Comparison of ENCODE assay signal across 1 cellular context in genomic region chr1:233613252-233614172, GRCh38.
TF ChIP-seq lines count a peak whose summit lies in the region.

Gene KCNK1 (plus strand): TSS chr1:233614106. CDS start chr1:233614172, 66 bp downstream.

TF ChIP-seq in HEK293, 187 proteins besides CTCF, POLR2A, EP300 and RAD21 (continued from another document and continues in another):
- TF ChIP-seq, protein P1, sequence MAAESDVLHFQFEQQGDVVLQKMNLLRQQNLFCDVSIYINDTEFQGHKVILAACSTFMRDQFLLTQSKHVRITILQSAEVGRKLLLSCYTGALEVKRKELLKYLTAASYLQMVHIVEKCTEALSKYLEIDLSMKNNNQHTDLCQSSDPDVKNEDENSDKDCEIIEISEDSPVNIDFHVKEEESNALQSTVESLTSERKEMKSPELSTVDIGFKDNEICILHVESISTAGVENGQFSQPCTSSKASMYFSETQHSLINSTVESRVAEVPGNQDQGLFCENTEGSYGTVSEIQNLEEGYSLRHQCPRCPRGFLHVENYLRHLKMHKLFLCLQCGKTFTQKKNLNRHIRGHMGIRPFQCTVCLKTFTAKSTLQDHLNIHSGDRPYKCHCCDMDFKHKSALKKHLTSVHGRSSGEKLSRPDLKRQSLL (tag by site-specific recombination; IDR thresholded peaks at IDR 0.05) = no peak; the same call in 1 of the 2 replicates
- no peak for TF ChIP-seq ZNF768 (tag by site-specific recombination; IDR thresholded peaks at IDR 0.05)
- peak; percentile 83; the same call in 1 of the 2 replicates for TF ChIP-seq HOXC10 (CRISPR knock-in tag; IDR thresholded peaks at IDR 0.05)
- TF ChIP-seq ZXDB (tag by site-specific recombination; IDR thresholded peaks at IDR 0.05) = peak; percentile 67; the same call in 1 of the 2 replicates
- TF ChIP-seq ZNF624 (tag by site-specific recombination; IDR thresholded peaks at IDR 0.05) = no peak
- peak; percentile 91; the same call in 1 of the 2 replicates for TF ChIP-seq ZNF785 (tag by site-specific recombination; IDR thresholded peaks at IDR 0.05)
- peak; percentile 90 for TF ChIP-seq ZNF449 (tag by site-specific recombination; IDR thresholded peaks at IDR 0.05)
- TF ChIP-seq, protein P2, sequence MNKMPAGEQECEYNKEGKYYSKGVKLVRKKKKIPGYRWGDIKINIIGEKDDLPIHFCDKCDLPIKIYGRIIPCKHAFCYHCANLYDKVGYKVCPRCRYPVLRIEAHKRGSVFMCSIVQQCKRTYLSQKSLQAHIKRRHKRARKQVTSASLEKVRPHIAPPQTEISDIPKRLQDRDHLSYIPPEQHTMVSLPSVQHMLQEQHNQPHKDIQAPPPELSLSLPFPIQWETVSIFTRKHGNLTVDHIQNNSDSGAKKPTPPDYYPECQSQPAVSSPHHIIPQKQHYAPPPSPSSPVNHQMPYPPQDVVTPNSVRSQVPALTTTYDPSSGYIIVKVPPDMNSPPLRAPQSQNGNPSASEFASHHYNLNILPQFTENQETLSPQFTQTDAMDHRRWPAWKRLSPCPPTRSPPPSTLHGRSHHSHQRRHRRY (tag by site-specific recombination; IDR thresholded peaks at IDR 0.05) = peak; percentile 75; the same call in 1 of the 2 replicates
- TF ChIP-seq ZNF48 (tag by site-specific recombination; IDR thresholded peaks at IDR 0.05) = no peak
- no peak for TF ChIP-seq ZNF114 (tag by site-specific recombination; IDR thresholded peaks at IDR 0.05)
- 0 out of 2 replicates have a peak, but pooled peaks have one; percentile 12 for TF ChIP-seq ZNF239 (tag by site-specific recombination; IDR thresholded peaks at IDR 0.05)
- TF ChIP-seq ZNF654 (tag by site-specific recombination; IDR thresholded peaks at IDR 0.05; ENCODE audit: low read depth) = no peak
- no peak for TF ChIP-seq HOXD13 (CRISPR knock-in tag; IDR thresholded peaks at IDR 0.05; ENCODE audit: borderline replicate concordance)
- TF ChIP-seq, protein P3, sequence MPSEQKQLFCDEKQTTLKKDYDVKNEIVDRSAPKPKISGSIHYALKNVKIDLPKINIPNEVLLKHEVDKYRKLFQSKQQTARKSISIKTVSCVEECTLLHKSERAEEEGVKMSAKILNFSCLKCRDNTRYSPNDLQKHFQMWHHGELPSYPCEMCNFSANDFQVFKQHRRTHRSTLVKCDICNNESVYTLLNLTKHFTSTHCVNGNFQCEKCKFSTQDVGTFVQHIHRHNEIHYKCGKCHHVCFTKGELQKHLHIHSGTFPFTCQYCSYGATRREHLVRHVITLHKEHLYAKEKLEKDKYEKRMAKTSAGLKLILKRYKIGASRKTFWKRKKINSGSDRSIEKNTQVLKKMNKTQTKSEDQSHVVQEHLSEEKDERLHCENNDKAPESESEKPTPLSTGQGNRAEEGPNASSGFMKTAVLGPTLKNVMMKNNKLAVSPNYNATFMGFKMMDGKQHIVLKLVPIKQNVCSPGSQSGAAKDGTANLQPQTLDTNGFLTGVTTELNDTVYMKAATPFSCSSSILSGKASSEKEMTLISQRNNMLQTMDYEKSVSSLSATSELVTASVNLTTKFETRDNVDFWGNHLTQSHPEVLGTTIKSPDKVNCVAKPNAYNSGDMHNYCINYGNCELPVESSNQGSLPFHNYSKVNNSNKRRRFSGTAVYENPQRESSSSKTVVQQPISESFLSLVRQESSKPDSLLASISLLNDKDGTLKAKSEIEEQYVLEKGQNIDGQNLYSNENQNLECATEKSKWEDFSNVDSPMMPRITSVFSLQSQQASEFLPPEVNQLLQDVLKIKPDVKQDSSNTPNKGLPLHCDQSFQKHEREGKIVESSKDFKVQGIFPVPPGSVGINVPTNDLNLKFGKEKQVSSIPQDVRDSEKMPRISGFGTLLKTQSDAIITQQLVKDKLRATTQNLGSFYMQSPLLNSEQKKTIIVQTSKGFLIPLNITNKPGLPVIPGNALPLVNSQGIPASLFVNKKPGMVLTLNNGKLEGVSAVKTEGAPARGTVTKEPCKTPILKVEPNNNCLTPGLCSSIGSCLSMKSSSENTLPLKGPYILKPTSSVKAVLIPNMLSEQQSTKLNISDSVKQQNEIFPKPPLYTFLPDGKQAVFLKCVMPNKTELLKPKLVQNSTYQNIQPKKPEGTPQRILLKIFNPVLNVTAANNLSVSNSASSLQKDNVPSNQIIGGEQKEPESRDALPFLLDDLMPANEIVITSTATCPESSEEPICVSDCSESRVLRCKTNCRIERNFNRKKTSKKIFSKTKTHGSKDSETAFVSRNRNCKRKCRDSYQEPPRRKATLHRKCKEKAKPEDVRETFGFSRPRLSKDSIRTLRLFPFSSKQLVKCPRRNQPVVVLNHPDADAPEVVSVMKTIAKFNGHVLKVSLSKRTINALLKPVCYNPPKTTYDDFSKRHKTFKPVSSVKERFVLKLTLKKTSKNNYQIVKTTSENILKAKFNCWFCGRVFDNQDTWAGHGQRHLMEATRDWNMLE (tag by site-specific recombination; conservative IDR thresholded peaks at IDR 0.05; ENCODE audit: low read depth) = peak; percentile 43; the same call in 1 of the 2 replicates
- peak; percentile 93 for TF ChIP-seq ZNF324 (tag by site-specific recombination; IDR thresholded peaks at IDR 0.05)
- TF ChIP-seq ZNF830 (tag by site-specific recombination; IDR thresholded peaks at IDR 0.05; ENCODE audit: low read depth) = no peak
- TF ChIP-seq ZFP3 (tag by site-specific recombination; IDR thresholded peaks at IDR 0.05; ENCODE audit: low read depth) = no peak
- TF ChIP-seq GLIS2 (tag by site-specific recombination; IDR thresholded peaks at IDR 0.05) = peak; percentile 60; the same call in 1 of the 2 replicates
- TF ChIP-seq ZNF433 (tag by site-specific recombination; IDR thresholded peaks at IDR 0.05; ENCODE audit: low read depth) = no peak
- TF ChIP-seq ZFP69B (tag by site-specific recombination; IDR thresholded peaks at IDR 0.05) = peak; percentile 97
- peak; percentile 77 for TF ChIP-seq SP3 (tag by site-specific recombination; IDR thresholded peaks at IDR 0.05)
- no peak for TF ChIP-seq ZNF549 (tag by site-specific recombination; IDR thresholded peaks at IDR 0.05)
- TF ChIP-seq, protein P4, sequence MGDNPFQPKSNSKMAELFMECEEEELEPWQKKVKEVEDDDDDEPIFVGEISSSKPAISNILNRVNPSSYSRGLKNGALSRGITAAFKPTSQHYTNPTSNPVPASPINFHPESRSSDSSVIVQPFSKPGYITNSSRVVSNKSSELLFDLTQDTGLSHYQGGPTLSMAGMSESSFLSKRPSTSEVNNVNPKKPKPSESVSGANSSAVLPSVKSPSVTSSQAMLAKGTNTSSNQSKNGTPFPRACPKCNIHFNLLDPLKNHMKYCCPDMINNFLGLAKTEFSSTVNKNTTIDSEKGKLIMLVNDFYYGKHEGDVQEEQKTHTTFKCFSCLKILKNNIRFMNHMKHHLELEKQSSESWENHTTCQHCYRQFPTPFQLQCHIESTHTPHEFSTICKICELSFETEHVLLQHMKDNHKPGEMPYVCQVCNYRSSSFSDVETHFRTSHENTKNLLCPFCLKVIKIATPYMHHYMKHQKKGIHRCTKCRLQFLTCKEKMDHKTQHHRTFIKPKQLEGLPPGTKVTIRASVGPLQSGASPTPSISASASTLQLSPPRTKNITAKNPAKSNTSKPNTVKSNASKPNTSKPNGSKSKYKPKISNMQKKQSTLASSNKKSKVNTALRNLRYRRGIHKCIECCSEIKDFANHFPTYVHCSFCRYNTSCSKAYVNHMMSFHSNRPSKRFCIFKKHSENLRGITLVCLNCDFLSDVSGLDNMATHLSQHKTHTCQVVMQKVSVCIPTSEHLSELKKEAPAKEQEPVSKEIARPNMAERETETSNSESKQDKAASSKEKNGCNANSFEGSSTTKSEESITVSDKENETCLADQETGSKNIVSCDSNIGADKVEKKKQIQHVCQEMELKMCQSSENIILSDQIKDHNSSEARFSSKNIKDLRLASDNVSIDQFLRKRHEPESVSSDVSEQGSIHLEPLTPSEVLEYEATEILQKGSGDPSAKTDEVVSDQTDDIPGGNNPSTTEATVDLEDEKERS (tag by site-specific recombination; IDR thresholded peaks at IDR 0.05) = 0 out of 2 replicates have a peak, but pooled peaks have one; percentile 72
- no peak for TF ChIP-seq ZNF513 (tag by site-specific recombination; IDR thresholded peaks at IDR 0.05)
- no peak for TF ChIP-seq RBAK (tag by site-specific recombination; IDR thresholded peaks at IDR 0.05)
- TF ChIP-seq ZNF561 (tag by site-specific recombination; IDR thresholded peaks at IDR 0.05; ENCODE audit: borderline replicate concordance) = peak; percentile 80; the same call in 1 of the 2 replicates
- TF ChIP-seq ZNF18 (tag by site-specific recombination; IDR thresholded peaks at IDR 0.05) = no peak
- TF ChIP-seq ZNF639 (tag by site-specific recombination; IDR thresholded peaks at IDR 0.05) = peak; percentile 61; the same call in 1 of the 2 replicates
- TF ChIP-seq IKZF3 (tag by site-specific recombination; IDR thresholded peaks at IDR 0.05) = peak; percentile 65
- TF ChIP-seq, protein P5, sequence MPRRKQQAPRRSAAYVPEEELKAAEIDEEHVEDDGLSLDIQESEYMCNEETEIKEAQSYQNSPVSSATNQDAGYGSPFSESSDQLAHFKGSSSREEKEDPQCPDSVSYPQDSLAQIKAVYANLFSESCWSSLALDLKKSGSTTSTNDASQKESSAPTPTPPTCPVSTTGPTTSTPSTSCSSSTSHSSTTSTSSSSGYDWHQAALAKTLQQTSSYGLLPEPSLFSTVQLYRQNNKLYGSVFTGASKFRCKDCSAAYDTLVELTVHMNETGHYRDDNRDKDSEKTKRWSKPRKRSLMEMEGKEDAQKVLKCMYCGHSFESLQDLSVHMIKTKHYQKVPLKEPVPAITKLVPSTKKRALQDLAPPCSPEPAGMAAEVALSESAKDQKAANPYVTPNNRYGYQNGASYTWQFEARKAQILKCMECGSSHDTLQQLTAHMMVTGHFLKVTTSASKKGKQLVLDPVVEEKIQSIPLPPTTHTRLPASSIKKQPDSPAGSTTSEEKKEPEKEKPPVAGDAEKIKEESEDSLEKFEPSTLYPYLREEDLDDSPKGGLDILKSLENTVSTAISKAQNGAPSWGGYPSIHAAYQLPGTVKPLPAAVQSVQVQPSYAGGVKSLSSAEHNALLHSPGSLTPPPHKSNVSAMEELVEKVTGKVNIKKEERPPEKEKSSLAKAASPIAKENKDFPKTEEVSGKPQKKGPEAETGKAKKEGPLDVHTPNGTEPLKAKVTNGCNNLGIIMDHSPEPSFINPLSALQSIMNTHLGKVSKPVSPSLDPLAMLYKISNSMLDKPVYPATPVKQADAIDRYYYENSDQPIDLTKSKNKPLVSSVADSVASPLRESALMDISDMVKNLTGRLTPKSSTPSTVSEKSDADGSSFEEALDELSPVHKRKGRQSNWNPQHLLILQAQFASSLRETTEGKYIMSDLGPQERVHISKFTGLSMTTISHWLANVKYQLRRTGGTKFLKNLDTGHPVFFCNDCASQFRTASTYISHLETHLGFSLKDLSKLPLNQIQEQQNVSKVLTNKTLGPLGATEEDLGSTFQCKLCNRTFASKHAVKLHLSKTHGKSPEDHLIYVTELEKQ (tag by site-specific recombination; IDR thresholded peaks at IDR 0.05; ENCODE audit: borderline replicate concordance) = no peak; the same call in 1 of the 2 replicates
- TF ChIP-seq ZNF157 (tag by site-specific recombination; IDR thresholded peaks at IDR 0.05) = no peak
- peak; percentile 82; the same call in 1 of the 2 replicates for TF ChIP-seq ZNF394 (tag by site-specific recombination; IDR thresholded peaks at IDR 0.05; ENCODE audit: borderline replicate concordance)
- no peak for TF ChIP-seq ZNF175 (tag by site-specific recombination; IDR thresholded peaks at IDR 0.05)
- TF ChIP-seq ZNF623 (tag by site-specific recombination; IDR thresholded peaks at IDR 0.05) = no peak; the same call in 1 of the 2 replicates
- peak; percentile 92 for TF ChIP-seq ZNF600 (tag by site-specific recombination; IDR thresholded peaks at IDR 0.05)
- TF ChIP-seq OSR2 (tag by site-specific recombination; IDR thresholded peaks at IDR 0.05) = peak; percentile 80
- peak; percentile 74 for TF ChIP-seq ZNF843 (tag by site-specific recombination; IDR thresholded peaks at IDR 0.05)
- no peak for TF ChIP-seq HOXA7 (CRISPR knock-in tag; IDR thresholded peaks at IDR 0.05; ENCODE audit: borderline replicate concordance)
- no peak for TF ChIP-seq ZNF214 (tag by site-specific recombination; IDR thresholded peaks at IDR 0.05; ENCODE audit: borderline replicate concordance)
- peak; percentile 97 for TF ChIP-seq ZNF2 (tag by site-specific recombination; IDR thresholded peaks at IDR 0.05)
